ENCODE assay signal across 9 cellular contexts in genomic region chr10:126042354-126042753, GRCh38.
DNase-seq lines count a peak whose midpoint lies in the region; ATAC-seq and TF ChIP-seq lines count a peak whose summit lies in the region.
"Had no signal": no experiment of that assay in that cellular context is flagged by ENCODE, and none has a peak within 500 bp of the region (broad histone marks: within the 10 kb centered on the region; RNA-seq: fewer than 3 reads in every experiment).

No MANE protein-coding gene starts in this region.

- peak overlapping the region; percentile 39 for H3K4me3 Mint-ChIP-seq in activated naive CD8-positive, alpha-beta T cell
- H3K4me3 Mint-ChIP-seq: HFFc6 had no signal

- peaks cover 1% of the 10 kb centered on the region for H3K27me3 Mint-ChIP-seq in activated naive CD8-positive, alpha-beta T cell

- no peak for DNase-seq in activated naive CD4-positive, alpha-beta T cell treated with anti-CD3 and anti-CD28 coated beads, Interleukin-2, amount 50 U/mL, for 72 hours (ENCODE audit: low spot score in 2 of 2)
- no peak for DNase-seq in activated naive CD4-positive, alpha-beta T cell (lab: John Stamatoyannopoulos, UW)
- DNase-seq in right lobe of liver: no peak
- DNase-seq in activated naive CD4-positive, alpha-beta T cell treated with anti-CD3 and anti-CD28 coated beads, Interleukin-2, amount 50 U/mL, for 16 hours: no peak
- no peak for DNase-seq in CD1c-positive myeloid dendritic cell (ENCODE audit: extremely low spot score)

- peaks cover 3 to 4% of the 10 kb centered on the region in 2 donors for H3K9me3 Mint-ChIP-seq in activated naive CD4-positive, alpha-beta T cell treated with anti-CD3 and anti-CD28 coated beads, Interleukin-2, amount 50 U/mL, for 72 hours
- H3K9me3 Mint-ChIP-seq in activated naive CD8-positive, alpha-beta T cell (ENCODE audit: low read depth): no peaks in the 10 kb centered on the region
- H3K9me3 Mint-ChIP-seq: HFFc6 had no signal

- H3K27me3 ChIP-seq in right lobe of liver (no peaks in the 10 kb centered on the region), thymus (ENCODE audit: control insufficient read depth, insufficient read depth) (no peaks in the 10 kb centered on the region)

- H3K27ac ChIP-seq in right lobe of liver (peak overlapping the region in 2 of 3 donors; percentile 33 to 43), thymus (ENCODE audit: low read depth) (peak overlapping the region; percentile 25)

- H3K27ac Mint-ChIP-seq in activated naive CD4-positive, alpha-beta T cell treated with anti-CD3 and anti-CD28 coated beads, Interleukin-2, amount 50 U/mL, for 72 hours: peak overlapping the region; percentile 75 to 94
- H3K27ac Mint-ChIP-seq in activated naive CD8-positive, alpha-beta T cell: no peak overlapping the region

- peaks cover 6% of the 10 kb centered on the region in 2 donors for H3K36me3 Mint-ChIP-seq in activated naive CD4-positive, alpha-beta T cell treated with anti-CD3 and anti-CD28 coated beads, Interleukin-2, amount 50 U/mL, for 72 hours
- peaks cover 4% of the 10 kb centered on the region for H3K36me3 Mint-ChIP-seq in activated naive CD8-positive, alpha-beta T cell

- H3K4me1 ChIP-seq in right lobe of liver: no peaks in the 10 kb centered on the region
- no peaks in the 10 kb centered on the region for H3K4me1 ChIP-seq in thymus (ENCODE audit: control insufficient read depth, insufficient read depth, low read length)

- H3K9me3 ChIP-seq in right lobe of liver: no peaks in the 10 kb centered on the region
- no peaks in the 10 kb centered on the region for H3K9me3 ChIP-seq in thymus (ENCODE audit: control insufficient read depth)

- intact Hi-C loops in right lobe of liver (cut with DNase I): no loop called here

- H3K4me3 ChIP-seq in right lobe of liver: no peak overlapping the region
- H3K4me3 ChIP-seq in thymus (ENCODE audit: low read length): no peak overlapping the region

- WGBS in right lobe of liver (ENCODE audit: insufficient coverage, low coverage, low lambda C conversion rate, missing lambda C conversion rate): 27% methylated on average over 3 of the region's 4 CpGs
- 77% methylated on average over 4 of the region's 4 CpGs for WGBS in thymus

- TF ChIP-seq POLR2A in right lobe of liver (IDR thresholded peaks at IDR 0.05): no peak

- no peak for TF ChIP-seq CTCF in right lobe of liver (IDR thresholded peaks at IDR 0.05)

- no peaks in the 10 kb centered on the region for H3K36me3 ChIP-seq in right lobe of liver
- H3K36me3 ChIP-seq in thymus (ENCODE audit: control insufficient read depth, insufficient read depth): no peaks in the 10 kb centered on the region

- H3K4me1 Mint-ChIP-seq in activated naive CD8-positive, alpha-beta T cell (ENCODE audit: low read depth): peaks cover 14% of the 10 kb centered on the region

- peak in 1 of 2 donors; percentile 33 for ATAC-seq in activated naive CD4-positive, alpha-beta T cell treated with anti-CD3 and anti-CD28 coated beads, Interleukin-2, amount 50 U/mL, for 72 hours
- no peak for ATAC-seq in right lobe of liver
- ATAC-seq in GM18511 (IDR thresholded peaks at IDR 0.05; ENCODE audit: unreplicated experiment): no peak
